ENCODE assay signal across 34 cellular contexts in the genomic region with DNA sequence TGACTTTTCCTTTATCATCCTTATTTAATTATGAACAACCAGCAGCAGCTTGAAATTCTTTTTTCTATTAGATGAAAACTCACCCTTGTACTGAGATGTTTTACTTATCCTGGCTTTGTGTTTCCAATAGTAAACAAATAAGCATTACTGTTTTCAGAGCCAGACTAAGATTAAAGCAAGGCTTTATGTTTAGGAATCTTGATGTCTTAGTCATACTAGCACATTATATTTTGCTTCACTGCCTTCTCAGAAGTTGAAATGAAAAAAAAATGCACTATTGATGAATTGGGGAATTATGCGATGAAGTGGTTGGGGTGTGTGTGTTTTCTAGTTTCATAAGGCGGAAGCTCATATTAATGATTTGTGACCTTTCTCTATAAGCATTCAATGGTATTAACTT.
"Had no signal": no experiment of that assay in that cellular context is flagged by ENCODE, and none has a peak within 500 bp of the region (broad histone marks: within the 10 kb centered on the region; RNA-seq: fewer than 3 reads in every experiment).

No MANE protein-coding gene starts in this region.

- H3K36me3 ChIP-seq: adrenal gland, ascending aorta, brain microvascular endothelial cell, breast epithelium, cardiac muscle cell had no signal

- H3K4me3 ChIP-seq: adrenal gland, ascending aorta, body of pancreas, breast epithelium, cardiac muscle cell had no signal

- ATAC-seq: activated naive CD4-positive, alpha-beta T cell treated with anti-CD3 and anti-CD28 coated beads, Interleukin-2, amount 50 U/mL, for 72 hours; activated naive CD8-positive, alpha-beta T cell treated with anti-CD3 and anti-CD28 coated beads, Interleukin-2, amount 50 U/mL, for 24 hours; activated T-cell treated with anti-CD3 and anti-CD28 coated beads, Interleukin-2, amount 50 U/mL, for 4 hours; activated T-cell treated with anti-CD3 and anti-CD28 coated beads, Interleukin-2, amount 50 U/mL, for 72 hours; activated T-helper 17 cell treated with anti-CD3 and anti-CD28 coated beads, Interleukin-2, amount 50 U/mL, for 72 hours; body of pancreas had no signal

- H3K9me3 ChIP-seq: adrenal gland, ascending aorta, body of pancreas, breast epithelium had no signal

- H3K4me1 ChIP-seq: adrenal gland, ascending aorta, body of pancreas, breast epithelium had no signal

- H3K27me3 ChIP-seq: adrenal gland, ascending aorta, body of pancreas, brain microvascular endothelial cell, breast epithelium, cardiac muscle cell had no signal

- H3K27ac ChIP-seq: adrenal gland, ascending aorta, body of pancreas, brain microvascular endothelial cell, breast epithelium, cardiac muscle cell had no signal

- FAIRE-seq: astrocyte, bronchial epithelial cell, colon had no signal

- DNase-seq: activated effector memory CD4-positive, alpha-beta T cell treated with anti-CD3 and anti-CD28 coated beads, Interleukin-2, amount 50 U/mL, for 16 hours; activated effector memory CD4-positive, alpha-beta T cell treated with Interleukin-2 at 50 U/mL for 16 hours; activated gamma-delta T cell; activated gamma-delta T cell treated with Interleukin-2 at 50 U/mL for 16 hours; activated naive CD4-positive, alpha-beta T cell; activated naive CD4-positive, alpha-beta T cell treated with anti-CD3 and anti-CD28 coated beads for 36 hours; activated naive CD4-positive, alpha-beta T cell treated with anti-CD3 and anti-CD28 coated beads, Interleukin-2, amount 10 ng/mL, durations not matched to agents 7 days and 5 days; activated naive CD4-positive, alpha-beta T cell treated with anti-CD3 and anti-CD28 coated beads, Interleukin-2, amount 50 U/mL, for 16 hours; activated naive CD4-positive, alpha-beta T cell treated with Interleukin-2 at 50 U/mL for 16 hours; activated naive CD8-positive, alpha-beta T cell treated with anti-CD3 and anti-CD28 coated beads for 36 hours; activated naive CD8-positive, alpha-beta T cell treated with anti-CD3 and anti-CD28 coated beads, Interleukin-2, amount 10 ng/mL, durations not matched to agents 7 days and 5 days; activated naive CD8-positive, alpha-beta T cell treated with anti-CD3 and anti-CD28 coated beads, Interleukin-2, amount 50 U/mL, for 24 hours; activated T-cell treated with anti-CD3 and anti-CD28 coated beads, Interleukin-2, amount 50 U/mL, for 24 hours; activated T-cell treated with anti-CD3 and anti-CD28 coated beads, Interleukin-2, amount 50 U/mL, for 4 hours; activated T-cell treated with anti-CD3 and anti-CD28 coated beads, Interleukin-2, amount 50 U/mL, for 48 hours; activated T-cell treated with anti-CD3 and anti-CD28 coated beads, Interleukin-2, amount 50 U/mL, for 72 hours; adrenal gland; amniotic stem cell; amygdala; anterior cingulate cortex; aorta; body of pancreas; brain microvascular endothelial cell; caudate nucleus; central memory CD4-positive, alpha-beta T cell; cerebellar nuclear complex had no signal
